Comparison of ENCODE assay signal across 8 cellular contexts in the genomic region with DNA sequence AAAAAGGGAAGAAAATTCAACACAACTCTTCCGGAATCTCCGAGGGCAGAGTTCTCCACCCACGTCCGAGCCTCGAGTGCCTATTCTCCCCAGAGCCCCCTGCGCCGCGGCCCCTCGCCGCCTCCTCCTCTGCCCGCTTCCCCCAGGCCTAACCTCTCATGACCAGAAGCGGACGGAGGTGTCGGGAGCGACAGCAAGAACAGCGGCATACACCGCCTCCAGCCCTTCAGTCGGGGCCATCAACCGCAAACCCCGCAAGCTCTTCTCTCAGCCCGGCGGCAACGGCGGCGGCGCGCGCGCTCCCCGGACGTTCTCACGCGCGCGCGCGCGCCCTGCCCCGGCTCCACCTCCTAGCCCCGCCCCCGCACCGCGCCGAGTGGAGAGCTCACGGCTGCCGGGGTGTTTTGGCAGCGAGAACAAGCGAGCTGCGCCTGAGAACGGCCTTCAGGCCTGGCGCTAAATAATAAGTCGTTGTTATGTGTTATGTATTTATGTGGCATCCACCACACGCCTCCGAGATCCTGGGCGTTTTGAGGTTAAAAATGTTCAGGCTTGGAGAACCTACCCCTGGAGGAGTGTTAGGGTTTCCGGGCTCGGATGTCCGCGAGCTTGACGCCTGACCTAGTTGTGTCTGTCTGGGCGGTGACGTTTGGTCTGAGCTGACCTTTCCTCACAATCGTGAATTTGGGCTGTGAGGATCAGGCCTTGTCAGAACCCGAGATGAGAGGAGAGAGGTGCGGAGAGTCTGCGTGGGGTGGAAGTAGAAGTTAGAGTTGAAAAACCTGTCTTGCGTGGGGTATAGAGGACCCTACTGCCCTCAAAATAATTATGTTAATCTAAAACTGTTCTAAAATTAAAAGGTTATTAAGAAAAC. TPM values are rescaled to one million over a fixed set of nuclear protein-coding genes. Genes with fewer than 3 reads are reported as not detected.
A peak's percentile ranks its signal among the peaks of the same experiment; 100 is the strongest.
DNase-seq lines count a peak whose midpoint lies in the region; ATAC-seq lines count a peak whose summit lies in the region.

A gene with protein sequence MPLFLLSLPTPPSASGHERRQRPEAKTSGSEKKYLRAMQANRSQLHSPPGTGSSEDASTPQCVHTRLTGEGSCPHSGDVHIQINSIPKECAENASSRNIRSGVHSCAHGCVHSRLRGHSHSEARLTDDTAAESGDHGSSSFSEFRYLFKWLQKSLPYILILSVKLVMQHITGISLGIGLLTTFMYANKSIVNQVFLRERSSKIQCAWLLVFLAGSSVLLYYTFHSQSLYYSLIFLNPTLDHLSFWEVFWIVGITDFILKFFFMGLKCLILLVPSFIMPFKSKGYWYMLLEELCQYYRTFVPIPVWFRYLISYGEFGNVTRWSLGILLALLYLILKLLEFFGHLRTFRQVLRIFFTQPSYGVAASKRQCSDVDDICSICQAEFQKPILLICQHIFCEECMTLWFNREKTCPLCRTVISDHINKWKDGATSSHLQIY (minus strand): TSS at position 286 of the 874 bp plus-strand sequence. CDS start 77 bp downstream, at position 209.

- peak within 1 kb of the TSS; percentile 83 for H3K4me3 ChIP-seq in BLaER1

- peaks cover 10% of the 10 kb centered on the region for H3K36me3 ChIP-seq in BLaER1

- H3K27ac ChIP-seq in BLaER1, result peak within 1 kb of the TSS; percentile 86

- H3K4me1 ChIP-seq in BLaER1, result peaks cover 23% of the 10 kb centered on the region

- peak within 1 kb of the TSS; percentile 87 for H3K9ac ChIP-seq in BLaER1

- no peaks in the 10 kb centered on the region for H4K20me1 ChIP-seq in BLaER1

- H3K27me3 ChIP-seq in BLaER1, result no peaks in the 10 kb centered on the region

- H3K4me2 ChIP-seq in BLaER1, result peak within 1 kb of the TSS; percentile 88

- DNase-seq in HPDE6-E6E7 (ENCODE audit: extremely low spot score), result peak; percentile 79
- DNase-seq in NOMO-1 treated with DMSO at 0.1 percent for 48 hours (lab: John Stamatoyannopoulos, UW; ENCODE audit: unreplicated experiment), result peak; percentile 87
- DNase-seq in activated CD8-positive, alpha-beta memory T cell treated with anti-CD3 and anti-CD28 coated beads for 4 hours (ENCODE audit: low read depth in 2 of 2), result peak; percentile 79 to 80
- peak; percentile 82 for DNase-seq in effector CD8-positive, alpha-beta T cell (lab: John Stamatoyannopoulos, UW)
- DNase-seq in lung microvascular endothelial cell (ENCODE audit: low read depth in 2 of 2), result peak; percentile 68 to 81
- peak; percentile 83 to 91 (median 84) for DNase-seq in stimulated activated CD4-positive, alpha-beta T cell treated with anti-CD3 and anti-CD28 coated beads, TNF-alpha, amount 100 ng/mL, for 24 hours (ENCODE audit: low read depth in 3 of 3)

- H3K9me3 ChIP-seq in BLaER1, result no peaks in the 10 kb centered on the region

- ATAC-seq in GM19395 (IDR thresholded peaks at IDR 0.05; ENCODE audit: unreplicated experiment), result peak; percentile 81

RNA-seq across cellular contexts. Expression of the gene that starts here (rescaled TPM):
- total RNA-seq in lung microvascular endothelial cell, result 7.6 and 9.7 TPM in 2 replicates

Comparison
In these comparisons a context has a peak if more than half of its experiments do, and no peak if none do; other contexts are left out.
1. Peak in every context shown above with its lines: DNase-seq, ATAC-seq, H3K4me3 ChIP-seq and H3K27ac ChIP-seq.